Comparison of ENCODE assay signal across 17 cellular contexts in genomic region chr1:5769146-5769545, GRCh38.
"Had no signal": no experiment of that assay in that cellular context is flagged by ENCODE, and none has a peak within 500 bp of the region (broad histone marks: within the 10 kb centered on the region; RNA-seq: fewer than 3 reads in every experiment).

No MANE protein-coding gene starts in this region.

- H3K9ac ChIP-seq: parathyroid adenoma had no signal

- H3K4me3 ChIP-seq: heart left ventricle, mucosa of descending colon, right atrium auricular region, sigmoid colon, skin epidermis, stomach had no signal

- H3K27me3 ChIP-seq: right atrium auricular region had no signal

- DNase-seq: effector memory CD8-positive, alpha-beta T cell; foreskin melanocyte; heart left ventricle; hippocampal formation; left colon; mammary epithelial cell; mucosa of descending colon; naive thymus-derived CD8-positive, alpha-beta T cell; nucleus accumbens; sigmoid colon; stimulated activated CD4-positive, alpha-beta T cell treated with anti-CD3 and anti-CD28 coated beads, Interleukin-12 subunit alpha, Interleukin-12 subunit beta, amount 100 ng/mL, for 4 hours; stimulated activated naive CD4-positive, alpha-beta T cell; stomach; trophoblast cell had no signal

- H3K36me3 ChIP-seq: heart left ventricle, right atrium auricular region, sigmoid colon, stomach had no signal

- H3K27ac ChIP-seq: heart left ventricle, right atrium auricular region, sigmoid colon, stomach had no signal

- H3K4me1 ChIP-seq: parathyroid adenoma, right atrium auricular region had no signal

- H3K9me3 ChIP-seq: heart left ventricle, mucosa of descending colon, right atrium auricular region, sigmoid colon had no signal
